In the genomic region with DNA sequence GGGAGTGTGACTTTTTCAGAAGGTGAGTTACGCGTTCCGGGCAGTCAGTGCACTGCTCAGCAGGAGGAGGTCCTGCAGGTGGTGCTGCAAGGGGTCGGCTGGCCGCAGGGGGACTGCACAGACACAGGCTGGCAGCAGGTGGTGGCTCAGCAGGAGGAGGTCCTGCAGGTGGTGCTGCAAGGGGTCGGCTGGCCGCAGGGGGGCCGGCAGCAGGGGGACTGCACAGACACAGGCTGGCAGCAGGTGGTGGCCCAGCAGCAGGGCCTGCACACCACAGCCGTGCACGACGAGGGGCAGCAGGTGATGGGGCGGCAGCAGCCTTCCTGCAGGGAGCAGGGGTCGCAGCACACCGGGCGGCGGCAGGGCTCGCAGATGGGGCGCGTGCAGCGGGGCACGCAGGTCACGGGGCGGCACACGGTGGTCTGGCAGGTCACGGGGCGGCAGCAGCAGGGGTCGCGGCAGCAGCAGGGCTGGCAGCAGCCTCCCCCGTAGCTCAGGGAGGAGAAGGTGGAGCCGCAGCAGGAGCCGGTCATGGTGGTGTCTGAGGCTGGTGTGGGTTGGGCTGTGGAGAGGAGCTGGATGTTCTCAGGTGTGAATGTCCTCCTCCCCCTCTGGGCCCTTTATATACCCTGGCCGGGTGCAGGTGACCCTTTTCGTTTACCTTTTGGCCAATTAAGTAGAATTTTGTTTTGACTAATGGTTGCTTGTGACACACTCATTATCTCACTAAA, we compare ENCODE assay signal across 15 cellular contexts. TPM values are rescaled to one million over a fixed set of nuclear protein-coding genes. Genes with fewer than 3 reads are reported as not detected.
"Had no signal": no experiment of that assay in that cellular context is flagged by ENCODE, and none has a peak within 500 bp of the region (broad histone marks: within the 10 kb centered on the region; RNA-seq: fewer than 3 reads in every experiment).

A gene with protein sequence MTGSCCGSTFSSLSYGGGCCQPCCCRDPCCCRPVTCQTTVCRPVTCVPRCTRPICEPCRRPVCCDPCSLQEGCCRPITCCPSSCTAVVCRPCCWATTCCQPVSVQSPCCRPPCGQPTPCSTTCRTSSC (minus strand): TSS at position 582 of the 731 bp plus-strand sequence. CDS start 49 bp downstream, at position 533.

RNA-seq across cellular contexts. Expression of the gene that starts here (rescaled TPM):
- total RNA-seq: activated CD4-positive, alpha-beta T cell treated with anti-CD3 and anti-CD28 coated beads for 36 hours; activated CD8-positive, alpha-beta memory T cell treated with anti-CD3 and anti-CD28 coated beads, Interleukin-2, amount 10 ng/mL, durations not matched to agents 7 days and 5 days; activated CD8-positive, alpha-beta T cell treated with anti-CD3 and anti-CD28 coated beads, Interleukin-2, amount 10 ng/mL, durations not matched to agents 7 days and 5 days; activated T-helper 2 cell treated with anti-CD3 and anti-CD28 coated beads, Interferon-gamma antibody, Interleukin-2, Interleukin-4, amounts not matched to agents 10 μg/mL and 5 μg/mL and 100 μg/mL, durations not matched to agents 14 hours and 24 hours and 36 hours; colonic mucosa; dermis microvascular lymphatic vessel endothelial cell; gastrocnemius medialis; left lung; lung; naive thymus-derived CD8-positive, alpha-beta T cell; omental fat pad; posterior vena cava; skeletal muscle tissue; subcutaneous adipose tissue; upper lobe of left lung had no signal
- polyA plus RNA-seq: lung; naive thymus-derived CD8-positive, alpha-beta T cell had no signal
